ENCODE assay signal across 22 cellular contexts in genomic region chr16:2741168-2741567, GRCh38. TPM values are rescaled to one million over a fixed set of nuclear protein-coding genes. Genes with fewer than 3 reads are reported as not detected.
DNase-seq lines count a peak whose midpoint lies in the region; ATAC-seq and TF ChIP-seq lines count a peak whose summit lies in the region.
"Had no signal": no experiment of that assay in that cellular context is flagged by ENCODE, and none has a peak within 500 bp of the region (broad histone marks: within the 10 kb centered on the region; RNA-seq: fewer than 3 reads in every experiment).

No MANE protein-coding gene starts in this region.

- TF ChIP-seq CTCF in HEK293 (tag by site-specific recombination; IDR thresholded peaks at IDR 0.05) (no peak), WTC11 (IDR thresholded peaks at IDR 0.05) (no peak), lower lobe of right lung (IDR thresholded peaks at IDR 0.05) (no peak)

- H3K4me3 Mint-ChIP-seq in WTC11: no peak overlapping the region
- H3K4me3 Mint-ChIP-seq in dendritic cell treated with granulocyte-macrophage colony-stimulating factor and Interleukin-4, amounts not matched to agents 40 ng/mL and 50 ng/mL, for 4 days: no peak overlapping the region
- H3K4me3 Mint-ChIP-seq in stimulated activated naive B cell treated with anti-CD40 and anti-IgM and Interleukin-4, amounts not matched to agents 10 μg/mL and 1 μg/mL and 100 μg/mL, for 72 hours: no peak overlapping the region
- H3K4me3 Mint-ChIP-seq: CD4-positive, alpha-beta memory T cell had no signal

- H3K36me3 Mint-ChIP-seq in WTC11: no peaks in the 10 kb centered on the region
- H3K36me3 Mint-ChIP-seq in dendritic cell treated with granulocyte-macrophage colony-stimulating factor and Interleukin-4, amounts not matched to agents 40 ng/mL and 50 ng/mL, for 4 days (ENCODE audit: low read depth): no peaks in the 10 kb centered on the region
- no peaks in the 10 kb centered on the region for H3K36me3 Mint-ChIP-seq in stimulated activated naive B cell treated with anti-CD40 and anti-IgM and Interleukin-4, amounts not matched to agents 10 μg/mL and 1 μg/mL and 100 μg/mL, for 72 hours
- H3K36me3 Mint-ChIP-seq: CD4-positive, alpha-beta memory T cell had no signal

- H3K27me3 ChIP-seq in lower lobe of right lung (ENCODE audit: low read depth): peaks cover 5% of the 10 kb centered on the region

- intact Hi-C loops in dendritic cell treated with granulocyte-macrophage colony-stimulating factor and Interleukin-4, amounts not matched to agents 40 ng/mL and 50 ng/mL, for 4 days (cut with micrococcal nuclease): no loop called here
- intact Hi-C loops in lower lobe of right lung (cut with DNase I): no loop called here

- H3K27me3 Mint-ChIP-seq in WTC11 (ENCODE audit: low read depth): no peaks in the 10 kb centered on the region
- peaks cover 10% of the 10 kb centered on the region for H3K27me3 Mint-ChIP-seq in dendritic cell treated with granulocyte-macrophage colony-stimulating factor and Interleukin-4, amounts not matched to agents 40 ng/mL and 50 ng/mL, for 4 days
- H3K27me3 Mint-ChIP-seq in stimulated activated naive B cell treated with anti-CD40 and anti-IgM and Interleukin-4, amounts not matched to agents 10 μg/mL and 1 μg/mL and 100 μg/mL, for 72 hours: peaks cover 5 to 14% of the 10 kb centered on the region in 2 donors

- POLR2A ChIA-PET in HEK293 (lab: Yijun Ruan, JAX): interaction anchor here (1.1 to 2.0 kb wide), 3 partner anchors 12 to 127 kb away, joined by 3 to 4 read pairs (median 4); no protein-coding TSS in a partner anchor
- POLR2A ChIA-PET in WTC11 (lab: Charles Lee): no interaction called here

- 0 out of 2 replicates have a peak overlapping the region, but pooled peaks have one; percentile 11 for H3K27ac ChIP-seq in HEK293 (ENCODE audit: extremely low read depth, low read depth, low read length)
- H3K27ac ChIP-seq in lower lobe of right lung: no peak overlapping the region

- ATAC-seq in WTC11: no peak
- ATAC-seq in lower lobe of right lung: no peak
- no peak for ATAC-seq in GM19328 (IDR thresholded peaks at IDR 0.05; ENCODE audit: unreplicated experiment)
- no peak for ATAC-seq in stimulated activated naive B cell treated with anti-CD40 and anti-IgM and Interleukin-4, amounts not matched to agents 10 μg/mL and 1 μg/mL and 100 μg/mL, for 72 hours (replicated peaks)

- DNase-seq in WTC11 (ENCODE audit: low spot score) (no peak), lower lobe of right lung (peak; percentile 18), GM19238 (ENCODE audit: insufficient read length, low spot score) (no peak), GOT3 (lab: John Stamatoyannopoulos, UW) (no peak)
- no peak for DNase-seq in stimulated activated naive B cell treated with anti-CD40 and anti-IgM and Interleukin-4, amounts not matched to agents 10 μg/mL and 1 μg/mL and 100 μg/mL, for 72 hours
- DNase-seq: C1 segment of cervical spinal cord; Calu3; CD4-positive, alpha-beta memory T cell; COR-L47; DMS53; DMS79 treated with DMSO at 0.1 percent for 48 hours; GF-D8; H7; HCEC 1CT had no signal

- peak overlapping the region; percentile 57; the same call in 1 of the 2 replicates for H3K27ac Mint-ChIP-seq in WTC11
- H3K27ac Mint-ChIP-seq in dendritic cell treated with granulocyte-macrophage colony-stimulating factor and Interleukin-4, amounts not matched to agents 40 ng/mL and 50 ng/mL, for 4 days: peak overlapping the region; percentile 1
- no peak overlapping the region for H3K27ac Mint-ChIP-seq in stimulated activated naive B cell treated with anti-CD40 and anti-IgM and Interleukin-4, amounts not matched to agents 10 μg/mL and 1 μg/mL and 100 μg/mL, for 72 hours

- no peaks in the 10 kb centered on the region for H3K4me1 ChIP-seq in HEK293 (ENCODE audit: control insufficient read depth, insufficient read depth, low read length)
- H3K4me1 ChIP-seq in lower lobe of right lung: no peaks in the 10 kb centered on the region

- no peaks in the 10 kb centered on the region for H3K9me3 Mint-ChIP-seq in WTC11
- no peaks in the 10 kb centered on the region for H3K9me3 Mint-ChIP-seq in dendritic cell treated with granulocyte-macrophage colony-stimulating factor and Interleukin-4, amounts not matched to agents 40 ng/mL and 50 ng/mL, for 4 days
- no peaks in the 10 kb centered on the region for H3K9me3 Mint-ChIP-seq in stimulated activated naive B cell treated with anti-CD40 and anti-IgM and Interleukin-4, amounts not matched to agents 10 μg/mL and 1 μg/mL and 100 μg/mL, for 72 hours
- H3K9me3 Mint-ChIP-seq: CD4-positive, alpha-beta memory T cell had no signal

- CTCF ChIA-PET in HEK293 (lab: Yijun Ruan, JAX) (no interaction called here), WTC11 (lab: Charles Lee) (interaction anchor here (1.2 kb wide), 1 partner anchor 76 kb away, joined by 4 read pairs; the partner anchor contains the start of gene PRSS21)

- H3K9me3 ChIP-seq in HEK293 (ENCODE audit: control insufficient read depth, insufficient read depth, low read depth, low read length): no peaks in the 10 kb centered on the region
- no peaks in the 10 kb centered on the region for H3K9me3 ChIP-seq in lower lobe of right lung

- no peaks in the 10 kb centered on the region for H3K4me1 Mint-ChIP-seq in WTC11
- peaks cover 7% of the 10 kb centered on the region for H3K4me1 Mint-ChIP-seq in dendritic cell treated with granulocyte-macrophage colony-stimulating factor and Interleukin-4, amounts not matched to agents 40 ng/mL and 50 ng/mL, for 4 days (ENCODE audit: low read depth)
- H3K4me1 Mint-ChIP-seq in stimulated activated naive B cell treated with anti-CD40 and anti-IgM and Interleukin-4, amounts not matched to agents 10 μg/mL and 1 μg/mL and 100 μg/mL, for 72 hours: peaks cover 0 to 3% of the 10 kb centered on the region in 2 donors
- H3K4me1 Mint-ChIP-seq: CD4-positive, alpha-beta memory T cell had no signal

- H3K4me3 ChIP-seq in HEK293 (ENCODE audit: low read depth, low read length): no peak overlapping the region
- H3K4me3 ChIP-seq in lower lobe of right lung: no peak overlapping the region

- H3K36me3 ChIP-seq in HEK293 (ENCODE audit: control insufficient read depth in 2 of 2, insufficient read depth in 1 of 2, low read length in 2 of 2): no peaks in the 10 kb centered on the region
- no peaks in the 10 kb centered on the region for H3K36me3 ChIP-seq in lower lobe of right lung

TF ChIP-seq in HEK293, 187 proteins besides CTCF, POLR2A, EP300 and RAD21 (continues in another document):
- no peak for TF ChIP-seq ELK4 (IDR thresholded peaks at IDR 0.05; ENCODE audit: borderline replicate concordance, low read depth, low read length)
- TF ChIP-seq SP2 (tag by site-specific recombination; IDR thresholded peaks at IDR 0.05): no peak
- no peak for TF ChIP-seq ZNF670 (tag by site-specific recombination; IDR thresholded peaks at IDR 0.05; ENCODE audit: low read depth)
- TF ChIP-seq ZBTB17 (tag by site-specific recombination; IDR thresholded peaks at IDR 0.05): no peak
- no peak for TF ChIP-seq YY2 (tag by site-specific recombination; IDR thresholded peaks at IDR 0.05)
- TF ChIP-seq KLF1 (tag by site-specific recombination; IDR thresholded peaks at IDR 0.05): no peak
- TF ChIP-seq MEIS1 (CRISPR knock-in tag; IDR thresholded peaks at IDR 0.05; ENCODE audit: borderline replicate concordance): no peak
- TF ChIP-seq ZBTB20 (tag by site-specific recombination; IDR thresholded peaks at IDR 0.05): no peak

TF ChIP-seq in WTC11, 78 proteins besides CTCF, POLR2A, EP300 and RAD21 (continues in another document):
- TF ChIP-seq AR (CRISPR knock-in tag; IDR thresholded peaks at IDR 0.05) (no peak), ZNF396 (CRISPR knock-in tag; IDR thresholded peaks at IDR 0.05; ENCODE audit: borderline replicate concordance) (no peak), TCF7 (CRISPR knock-in tag; IDR thresholded peaks at IDR 0.05; ENCODE audit: low read depth) (no peak), IRF1 (CRISPR knock-in tag; IDR thresholded peaks at IDR 0.05) (no peak), ZNF219 (CRISPR knock-in tag; IDR thresholded peaks at IDR 0.05; ENCODE audit: borderline replicate concordance) (no peak), RELA (CRISPR knock-in tag; IDR thresholded peaks at IDR 0.05; ENCODE audit: borderline replicate concordance) (no peak)

RNA-seq across cellular contexts. Expression of gene SRRM2, which starts 11.3 kb away (rescaled TPM):
- total RNA-seq in WTC11 (2021) (769 to 823 TPM (median 815 TPM) in 3 replicates), lower lobe of right lung (659 TPM)

RNA-seq across cellular contexts. Expression of gene PRSS27, which starts 21.1 kb away (rescaled TPM):
- total RNA-seq in WTC11 (2021) (5.1 to 5.4 TPM (median 5.1 TPM) in 3 replicates), lower lobe of right lung (1.3 TPM)
- total RNA-seq: Daoy had no signal

RNA-seq across cellular contexts. Expression of gene ELOB, which starts 35.9 kb away (rescaled TPM):
- 252 to 267 TPM (median 267 TPM) in 3 replicates for total RNA-seq in WTC11 (2021)
- 196 TPM for total RNA-seq in lower lobe of right lung

RNA-seq across cellular contexts. Expression of gene PRSS33, which starts 46.2 kb away (rescaled TPM):
- total RNA-seq in WTC11 (2021) (0.18 to 0.44 TPM (median 0.24 TPM) in 3 replicates), lower lobe of right lung (not detected)
- total RNA-seq: A673; CD4-positive, alpha-beta memory T cell; Daoy; H1; H7 had no signal

RNA-seq across cellular contexts. Expression of gene PRSS41, which starts 57.1 kb away (rescaled TPM):
- total RNA-seq in WTC11 (2021): not detected in 3 replicates
- total RNA-seq in lower lobe of right lung: not detected
- total RNA-seq: A172; A673; Calu3; CD4-positive, alpha-beta memory T cell; Daoy; G401; H1; H7 had no signal
